In genomic region chr7:90463027-90463714, GRCh38 we compare ENCODE assay signal across 9 cellular contexts. TPM values are rescaled to one million over a fixed set of nuclear protein-coding genes. Genes with fewer than 3 reads are reported as not detected.
DNase-seq lines count a peak whose midpoint lies in the region; ATAC-seq and TF ChIP-seq lines count a peak whose summit lies in the region.
"Not testable (repeated sequence)": the region's sequence is repeated elsewhere in the genome, so short reads cannot be mapped to it uniquely, and the experiment has no call there.
"Had no signal": no experiment of that assay in that cellular context is flagged by ENCODE, and none has a peak within 500 bp of the region (broad histone marks: within the 10 kb centered on the region; RNA-seq: fewer than 3 reads in every experiment).

No MANE protein-coding gene starts in this region.

- H4K20me1 ChIP-seq in IMR-90 (ENCODE audit: insufficient read depth, low read length); hepatocyte (ENCODE audit: insufficient read depth, poor library complexity, severe bottlenecking): not testable (repeated sequence)

- intact Hi-C loops in CD4-positive, alpha-beta T cell (cut with DNase I, micrococcal nuclease); IMR-90 (cut with micrococcal nuclease): not testable (repeated sequence)
- intact Hi-C loops in naive thymus-derived CD4-positive, alpha-beta T cell (cut with micrococcal nuclease), result loop anchor here in 1 of 2 donors (1.0 kb wide), 1 partner anchor 117 kb away; the partner anchor contains the start of gene GTPBP10

- not testable (repeated sequence) for H4K91ac ChIP-seq in IMR-90 (ENCODE audit: insufficient read depth, low read depth, low read length)

- not testable (repeated sequence) for H2AK5ac ChIP-seq in IMR-90 (ENCODE audit: low read depth, low read length)

- not testable (repeated sequence) for DNase-seq in CD4-positive, alpha-beta T cell; IMR-90; activated T-cell treated with anti-CD3 and anti-CD28 coated beads, Interleukin-2, amount 50 U/mL, for 72 hours; effector memory CD4-positive, alpha-beta T cell; hepatocyte (ENCODE audit: low spot score); stimulated activated naive CD8-positive, alpha-beta T cell treated with anti-CD3 and anti-CD28 coated beads, Interleukin-15, amount 100 ng/mL, for 72 hours
- peak; percentile 65 for DNase-seq in RPMI7951 (ENCODE audit: low read depth)
- peak in 6 of 9 donors; percentile 16 to 46 (median 36) for DNase-seq in naive thymus-derived CD4-positive, alpha-beta T cell

- H4K8ac ChIP-seq in IMR-90 (ENCODE audit: low read depth in 2 of 2, low read length in 2 of 2), result 0 out of 4 replicates have a peak overlapping the region, but pooled peaks of 1 of the 2 experiments have one; percentile 56

- H3K4me2 ChIP-seq in IMR-90 (ENCODE audit: low read depth, low read length) (peak overlapping the region; percentile 54; the same call in 1 of the 2 replicates), hepatocyte (peak overlapping the region; percentile 45)

- not testable (repeated sequence) for H3K4me1 Mint-ChIP-seq in CD4-positive, alpha-beta T cell (ENCODE audit: low read depth); activated T-cell treated with anti-CD3 and anti-CD28 coated beads, Interleukin-2, amount 50 U/mL, for 72 hours (ENCODE audit: low read depth); stimulated activated naive CD8-positive, alpha-beta T cell treated with anti-CD3 and anti-CD28 coated beads, Interleukin-15, amount 100 ng/mL, for 72 hours
- H3K4me1 Mint-ChIP-seq in naive thymus-derived CD4-positive, alpha-beta T cell, result peaks cover 0 to 12% (median 8%) of the 10 kb centered on the region in 7 donors

- H3K18ac ChIP-seq in IMR-90 (ENCODE audit: low read depth, low read length), result not testable (repeated sequence)

- ATAC-seq in CD4-positive, alpha-beta T cell (ENCODE audit: poor library complexity), result peak; percentile 63
- not testable (repeated sequence) for ATAC-seq in IMR-90 (ENCODE audit: low read depth); activated T-cell treated with anti-CD3 and anti-CD28 coated beads, Interleukin-2, amount 50 U/mL, for 72 hours (replicated peaks in 1 of 2)
- peak; percentile 58 for ATAC-seq in naive thymus-derived CD4-positive, alpha-beta T cell
- ATAC-seq in stimulated activated naive CD8-positive, alpha-beta T cell treated with anti-CD3 and anti-CD28 coated beads, Interleukin-15, amount 100 ng/mL, for 72 hours, result peak; percentile 50

- peak overlapping the region; percentile 76 for H3K4me3 Mint-ChIP-seq in CD4-positive, alpha-beta T cell
- H3K4me3 Mint-ChIP-seq in activated T-cell treated with anti-CD3 and anti-CD28 coated beads, Interleukin-2, amount 50 U/mL, for 72 hours, result peak overlapping the region; percentile 1 to 29
- H3K4me3 Mint-ChIP-seq in naive thymus-derived CD4-positive, alpha-beta T cell, result peak overlapping the region; percentile 65 to 94 (median 84)
- peak overlapping the region; percentile 0 to 37 for H3K4me3 Mint-ChIP-seq in stimulated activated naive CD8-positive, alpha-beta T cell treated with anti-CD3 and anti-CD28 coated beads, Interleukin-15, amount 100 ng/mL, for 72 hours

- not testable (repeated sequence) for H3K9me2 ChIP-seq in hepatocyte (replicated peaks; ENCODE audit: insufficient read depth)

- H3K9me1 ChIP-seq in IMR-90 (ENCODE audit: insufficient read depth, low read length), result not testable (repeated sequence)

- 100% methylated on average over 2 of the region's 4 CpGs; no CpG with 5 or more reads in 1 of the 2 experiments for WGBS in IMR-90 (ENCODE audit: extremely low coverage in 2 of 2, insufficient read length in 1 of 2), 2 experiments
- WGBS in hepatocyte (ENCODE audit: low lambda C conversion rate, missing lambda C conversion rate), result 86% methylated on average over 4 of the region's 4 CpGs

- H3K23ac ChIP-seq in IMR-90 (ENCODE audit: low read depth, low read length), result not testable (repeated sequence)

- H3K56ac ChIP-seq in IMR-90 (ENCODE audit: extremely low read depth, insufficient read depth, low read length), result not testable (repeated sequence)

- TF ChIP-seq CTCF in CD4-positive, alpha-beta T cell (IDR thresholded peaks at IDR 0.05); IMR-90 (conservative IDR thresholded peaks at IDR 0.05; ENCODE audit: low read depth, low read length); hepatocyte (IDR thresholded peaks at IDR 0.05; ENCODE audit: poor library complexity): not testable (repeated sequence)

- not testable (repeated sequence) for H3K36me3 ChIP-seq in IMR-90 (ENCODE audit: control insufficient read depth, insufficient read depth, low read length); effector memory CD4-positive, alpha-beta T cell (ENCODE audit: control insufficient read depth, insufficient read depth, low read length); hepatocyte (replicated peaks; ENCODE audit: insufficient read depth, low read depth); naive thymus-derived CD4-positive, alpha-beta T cell (ENCODE audit: control insufficient read depth in 2 of 3, insufficient read depth in 3 of 3, low read length in 3 of 3)

- not testable (repeated sequence) for H3K27me3 Mint-ChIP-seq in CD4-positive, alpha-beta T cell; activated T-cell treated with anti-CD3 and anti-CD28 coated beads, Interleukin-2, amount 50 U/mL, for 72 hours (ENCODE audit: low read depth); naive thymus-derived CD4-positive, alpha-beta T cell; stimulated activated naive CD8-positive, alpha-beta T cell treated with anti-CD3 and anti-CD28 coated beads, Interleukin-15, amount 100 ng/mL, for 72 hours

- dilution Hi-C loops in IMR-90 (cut with HindIII; ENCODE audit: low sequenced_read_pairs, unreplicated experiment), result not testable (repeated sequence)

- POLR2A ChIA-PET in CD4-positive, alpha-beta T cell (lab: Charles Lee); IMR-90 (lab: Charles Lee; ENCODE audit: unreplicated experiment); naive thymus-derived CD4-positive, alpha-beta T cell (lab: Charles Lee): not testable (repeated sequence)

- TF ChIP-seq RAD21 in IMR-90 (IDR thresholded peaks at IDR 0.05; ENCODE audit: low read length), result not testable (repeated sequence)

- H3K9me3 ChIP-seq in CD4-positive, alpha-beta T cell (ENCODE audit: control insufficient read depth, low read length); IMR-90 (ENCODE audit: control insufficient read depth, insufficient read depth, low read length); effector memory CD4-positive, alpha-beta T cell (ENCODE audit: control insufficient read depth, low read length); hepatocyte (ENCODE audit: low read depth); naive thymus-derived CD4-positive, alpha-beta T cell (ENCODE audit: control insufficient read depth in 2 of 3, low read length in 3 of 3): not testable (repeated sequence)

- H3K4ac ChIP-seq in IMR-90 (ENCODE audit: low read depth, low read length), result not testable (repeated sequence)

- H2AFZ ChIP-seq in IMR-90 (replicated peaks; ENCODE audit: low read length, poor library complexity), result peak overlapping the region; percentile 48
- not testable (repeated sequence) for H2AFZ ChIP-seq in hepatocyte

- H2BK120ac ChIP-seq in IMR-90 (ENCODE audit: low read depth, low read length), result not testable (repeated sequence)

- peak overlapping the region; percentile 28; the same call in 1 of the 2 replicates for H3K4me3 ChIP-seq in IMR-90 (ENCODE audit: insufficient read depth, low read depth, low read length)
- H3K4me3 ChIP-seq in effector memory CD4-positive, alpha-beta T cell (ENCODE audit: insufficient read depth, low read depth, low read length, poor library complexity, severe bottlenecking), result peak overlapping the region; percentile 29
- H3K4me3 ChIP-seq in hepatocyte, result not testable (repeated sequence)
- peak overlapping the region; percentile 55 for H3K4me3 ChIP-seq in naive thymus-derived CD4-positive, alpha-beta T cell (ENCODE audit: low read length)

- peak overlapping the region; percentile 18 for H3K27ac Mint-ChIP-seq in CD4-positive, alpha-beta T cell
- H3K27ac Mint-ChIP-seq in activated T-cell treated with anti-CD3 and anti-CD28 coated beads, Interleukin-2, amount 50 U/mL, for 72 hours; stimulated activated naive CD8-positive, alpha-beta T cell treated with anti-CD3 and anti-CD28 coated beads, Interleukin-15, amount 100 ng/mL, for 72 hours: not testable (repeated sequence)
- H3K27ac Mint-ChIP-seq in naive thymus-derived CD4-positive, alpha-beta T cell, result peak overlapping the region in 8 of 9 donors; percentile 76 to 96 (median 86)

- 0 out of 2 replicates have a peak overlapping the region, but pooled peaks have one; percentile 26 for H4K5ac ChIP-seq in IMR-90 (ENCODE audit: low read depth, low read length)

- H2AK9ac ChIP-seq in IMR-90 (replicated peaks; ENCODE audit: low read depth, low read length, poor library complexity), result not testable (repeated sequence)

- not testable (repeated sequence) for H3K4me1 ChIP-seq in IMR-90 (ENCODE audit: control insufficient read depth, insufficient read depth, low read length); effector memory CD4-positive, alpha-beta T cell (ENCODE audit: control insufficient read depth, insufficient read depth, low read length, poor library complexity, severe bottlenecking); hepatocyte (ENCODE audit: insufficient read depth); naive thymus-derived CD4-positive, alpha-beta T cell (ENCODE audit: control insufficient read depth in 2 of 2, insufficient read depth in 2 of 2, low read length in 2 of 2)

- H3K27ac ChIP-seq in CD4-positive, alpha-beta T cell (ENCODE audit: low read depth, low read length); IMR-90 (ENCODE audit: insufficient read depth, low read length); effector memory CD4-positive, alpha-beta T cell (ENCODE audit: insufficient read depth, low read length, poor library complexity, severe bottlenecking); hepatocyte: not testable (repeated sequence)
- H3K27ac ChIP-seq in naive thymus-derived CD4-positive, alpha-beta T cell (ENCODE audit: low read depth, low read length), result peak overlapping the region; percentile 30

- not testable (repeated sequence) for H3K27me3 ChIP-seq in CD4-positive, alpha-beta T cell (ENCODE audit: control insufficient read depth, insufficient read depth, low read length); IMR-90 (ENCODE audit: control insufficient read depth, insufficient read depth, low read length); effector memory CD4-positive, alpha-beta T cell (replicated peaks; ENCODE audit: control insufficient read depth, insufficient read depth, low read length, poor library complexity, severe bottlenecking); hepatocyte; naive thymus-derived CD4-positive, alpha-beta T cell (ENCODE audit: control insufficient read depth in 2 of 2, insufficient read depth in 2 of 2, low read length in 2 of 2)

- H2BK20ac ChIP-seq in IMR-90 (ENCODE audit: low read depth, low read length), result not testable (repeated sequence)

- CTCF ChIA-PET in CD4-positive, alpha-beta T cell (lab: Charles Lee); IMR-90 (lab: Yijun Ruan, JAX); naive thymus-derived CD4-positive, alpha-beta T cell (lab: Charles Lee): not testable (repeated sequence)

- H3K9me3 Mint-ChIP-seq in CD4-positive, alpha-beta T cell, result not testable (repeated sequence)
- H3K9me3 Mint-ChIP-seq in activated T-cell treated with anti-CD3 and anti-CD28 coated beads, Interleukin-2, amount 50 U/mL, for 72 hours, result peaks cover 14% of the 10 kb centered on the region in 2 donors
- peaks cover 9 to 30% (median 19%) of the 10 kb centered on the region in 11 donors for H3K9me3 Mint-ChIP-seq in naive thymus-derived CD4-positive, alpha-beta T cell
- H3K9me3 Mint-ChIP-seq in stimulated activated naive CD8-positive, alpha-beta T cell treated with anti-CD3 and anti-CD28 coated beads, Interleukin-15, amount 100 ng/mL, for 72 hours, result peaks cover 21 to 28% of the 10 kb centered on the region in 2 donors

- in situ Hi-C loops in IMR-90 (cut with MboI; ENCODE audit: low sequenced_read_pairs), result not testable (repeated sequence)

- H3K79me2 ChIP-seq in hepatocyte, result not testable (repeated sequence)

- H3K9ac ChIP-seq in IMR-90 (ENCODE audit: low read depth, low read length), result not testable (repeated sequence)

- H3K79me1 ChIP-seq in IMR-90 (ENCODE audit: low read depth in 1 of 2, low read length in 2 of 2), result not testable (repeated sequence)

- not testable (repeated sequence) for BruUV-seq in IMR-90 (replicated peaks; lab: Mats Ljungman, UMichigan)

- not testable (repeated sequence) for H3K14ac ChIP-seq in IMR-90 (replicated peaks; ENCODE audit: low read depth, low read length)

- peaks cover 23% of the 10 kb centered on the region for H3K36me3 Mint-ChIP-seq in CD4-positive, alpha-beta T cell (ENCODE audit: low read depth)
- peaks cover 13 to 20% of the 10 kb centered on the region in 2 donors for H3K36me3 Mint-ChIP-seq in activated T-cell treated with anti-CD3 and anti-CD28 coated beads, Interleukin-2, amount 50 U/mL, for 72 hours (ENCODE audit: insufficient read depth in 2 of 2)
- peaks cover 6 to 23% (median 8%) of the 10 kb centered on the region in 5 donors for H3K36me3 Mint-ChIP-seq in naive thymus-derived CD4-positive, alpha-beta T cell

- not testable (repeated sequence) for H2BK15ac ChIP-seq in IMR-90 (ENCODE audit: low read depth, low read length)

- not testable (repeated sequence) for TF ChIP-seq POLR2A in IMR-90 (IDR thresholded peaks at IDR 0.05; ENCODE audit: low read depth, low read length)

- not testable (repeated sequence) for H2BK5ac ChIP-seq in IMR-90 (ENCODE audit: low read depth, low read length, poor library complexity, severe bottlenecking)

RNA-seq across cellular contexts. Expression of gene PTTG1IP2, which starts 6.3 kb away (rescaled TPM):
- total RNA-seq in CD4-positive, alpha-beta T cell, result not detected
- not detected in 2 replicates for total RNA-seq in IMR-90 (2012; rRNA removed)
- not detected in 2 replicates for polyA plus RNA-seq in IMR-90 (2012; rRNA removed)
- not detected in 2 replicates for polyA plus RNA-seq in IMR-90 (2012; cell fraction: cytosol; rRNA removed)
- not detected in 2 replicates for polyA plus RNA-seq in IMR-90 (2012; cell fraction: nucleus; rRNA removed; ENCODE audit: low replicate concordance)
- not detected in 2 replicates for total RNA-seq in RPMI7951 (2014; rRNA removed; shearing (Covaris generic))
- not detected for total RNA-seq in activated T-cell treated with anti-CD3 and anti-CD28 coated beads, Interleukin-2, amount 50 U/mL, for 72 hours
- total RNA-seq in hepatocyte, result not detected in 2 replicates
- 0.63 TPM in 1 of 2 replicates, not detected in the other for polyA plus RNA-seq in hepatocyte
- not detected for total RNA-seq in naive thymus-derived CD4-positive, alpha-beta T cell
- not detected for polyA plus RNA-seq in naive thymus-derived CD4-positive, alpha-beta T cell
- polyA plus RNA-seq: neural cell had no signal

RNA-seq across cellular contexts. Expression of gene CLDN12, which starts 59.9 kb away (rescaled TPM):
- total RNA-seq in CD4-positive, alpha-beta T cell, result 1 to 10 TPM; 1.1 to 1.4 TPM
- total RNA-seq in IMR-90 (2012; rRNA removed) (42.5 and 46.4 TPM in 2 replicates), hepatocyte (52.7 and 53.0 TPM in 2 replicates)
- polyA plus RNA-seq in IMR-90 (2012; rRNA removed) (33.4 and 34.5 TPM in 2 replicates), hepatocyte (19.0 and 21.2 TPM in 2 replicates)
- 27.8 and 39.8 TPM in 2 replicates for polyA plus RNA-seq in IMR-90 (2012; cell fraction: cytosol; rRNA removed)
- 42.6 and 51.6 TPM in 2 replicates for polyA plus RNA-seq in IMR-90 (2012; cell fraction: nucleus; rRNA removed; ENCODE audit: low replicate concordance)
- 36.2 and 48.9 TPM in 2 replicates for total RNA-seq in RPMI7951 (2014; rRNA removed; shearing (Covaris generic))
- total RNA-seq in activated T-cell treated with anti-CD3 and anti-CD28 coated beads, Interleukin-2, amount 50 U/mL, for 72 hours, result 10 to 100 TPM in 1 of 2 donors, 1 to 10 TPM in 1; 5.5 to 11.2 TPM
- total RNA-seq in naive thymus-derived CD4-positive, alpha-beta T cell, result 1 to 10 TPM in 4 of 5 experiments, under 1 TPM in 1; 0.76 to 3.9 (median 2.0) TPM
- polyA plus RNA-seq in naive thymus-derived CD4-positive, alpha-beta T cell, result under 1 TPM; 0.41 to 0.56 TPM

Comparison
In these comparisons a context has a peak if more than half of its experiments do, and no peak if none do; other contexts are left out.
1. H3K4me3 Mint-ChIP-seq: peak in every context shown above with its lines; median percentile 84 in naive thymus-derived CD4-positive, alpha-beta T cell; 76 in CD4-positive, alpha-beta T cell; 18 in stimulated activated naive CD8-positive, alpha-beta T cell treated with anti-CD3 and anti-CD28 coated beads, Interleukin-15, amount 100 ng/mL, for 72 hours; 15 in activated T-cell treated with anti-CD3 and anti-CD28 coated beads, Interleukin-2, amount 50 U/mL, for 72 hours.